Comparison of ENCODE assay signal across 22 cellular contexts in the genomic region with DNA sequence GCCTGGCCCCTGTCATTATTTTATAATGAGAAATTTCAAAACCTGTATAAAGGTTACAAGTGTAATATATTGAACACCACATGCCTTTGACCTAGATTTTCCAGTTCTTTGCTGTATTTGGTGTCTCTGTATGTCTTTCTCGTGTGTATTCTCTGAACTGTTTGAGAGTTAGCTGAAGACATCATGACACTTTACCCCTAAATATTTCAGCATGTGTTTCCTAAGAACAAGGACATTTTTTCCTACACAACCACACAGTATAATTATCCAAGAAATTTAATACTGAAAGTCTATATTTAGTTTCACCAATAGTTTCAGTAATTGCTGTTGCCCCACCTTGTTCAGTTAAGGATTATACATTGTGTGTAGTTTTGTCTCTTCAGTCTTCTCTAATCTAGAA. TPM values are rescaled to one million over a fixed set of nuclear protein-coding genes. Genes with fewer than 3 reads are reported as not detected.
DNase-seq lines count a peak whose midpoint lies in the region; ATAC-seq, FAIRE-seq and TF ChIP-seq lines count a peak whose summit lies in the region.
"Had no signal": no experiment of that assay in that cellular context is flagged by ENCODE, and none has a peak within 500 bp of the region (broad histone marks: within the 10 kb centered on the region; RNA-seq: fewer than 3 reads in every experiment).

No MANE protein-coding gene starts in this region.

- no peak overlapping the region for H3K4me3 Mint-ChIP-seq in osteocyte (ENCODE audit: unreplicated experiment)
- peak overlapping the region in 1 of 10 donors; percentile 34 for H3K4me3 Mint-ChIP-seq in naive thymus-derived CD8-positive, alpha-beta T cell
- H3K4me3 Mint-ChIP-seq: CD4-positive, CD25-positive, alpha-beta regulatory T cell; HFFc6 had no signal

- H3K27me3 Mint-ChIP-seq in osteocyte (ENCODE audit: unreplicated experiment) = no peaks in the 10 kb centered on the region
- no peaks in the 10 kb centered on the region for H3K27me3 Mint-ChIP-seq in naive thymus-derived CD8-positive, alpha-beta T cell
- H3K27me3 Mint-ChIP-seq: CD4-positive, CD25-positive, alpha-beta regulatory T cell had no signal

- H3K36me3 Mint-ChIP-seq in osteocyte (ENCODE audit: unreplicated experiment) = no peaks in the 10 kb centered on the region
- H3K36me3 Mint-ChIP-seq in naive thymus-derived CD8-positive, alpha-beta T cell = peaks cover 0 to 31% (median 0%) of the 10 kb centered on the region in 3 donors

- TF ChIP-seq CTCF in liver (IDR thresholded peaks at IDR 0.05; ENCODE audit: low read depth, low read length, missing input control) = no peak
- TF ChIP-seq CTCF in HepG2 (CRISPR knock-in tag; IDR thresholded peaks at IDR 0.05) = no peak
- TF ChIP-seq CTCF in osteocyte (IDR thresholded peaks at IDR 0.05) = no peak
- no peak for TF ChIP-seq CTCF in esophagus muscularis mucosa (IDR thresholded peaks at IDR 0.05)

- H3K36me3 ChIP-seq in liver (ENCODE audit: control insufficient read depth in 4 of 4, insufficient read depth in 3 of 4, low read depth in 1 of 4, low read length in 3 of 4) (no peaks in the 10 kb centered on the region), HepG2 (replicated peaks in 1 of 2; ENCODE audit: control insufficient read depth in 1 of 2, insufficient read depth in 2 of 2, low read length in 2 of 2) (peaks cover 1 to 4% of the 10 kb centered on the region in 2 experiments; a peak in 2 of 5 replicates), esophagus muscularis mucosa (no peaks in the 10 kb centered on the region)
- H3K36me3 ChIP-seq: SJCRH30 had no signal

- H3K4me3 ChIP-seq in liver (ENCODE audit: low read depth in 1 of 3, low read length in 3 of 3) (no peak overlapping the region), HepG2 (replicated peaks in 1 of 3; ENCODE audit: insufficient read depth in 1 of 3, low read depth in 2 of 3, low read length in 3 of 3) (no peak overlapping the region), esophagus muscularis mucosa (no peak overlapping the region)
- H3K4me3 ChIP-seq: SJCRH30 had no signal

- no peak for TF ChIP-seq EP300 in HepG2 (IDR thresholded peaks at IDR 0.05; ENCODE audit: low read depth in 2 of 2, low read length in 2 of 2)
- TF ChIP-seq EP300 in HepG2 (CRISPR knock-in tag; IDR thresholded peaks at IDR 0.05; ENCODE audit: borderline replicate concordance) = no peak
- no peak for TF ChIP-seq EP300 in esophagus muscularis mucosa (IDR thresholded peaks at IDR 0.05)

- H3K4me2 ChIP-seq in HepG2 (ENCODE audit: low read depth, low read length) = no peak overlapping the region

- BruUV-seq in HepG2 (replicated peaks; lab: Mats Ljungman, UMichigan) = no TSS peak

- H3K27me3 ChIP-seq in liver (ENCODE audit: control insufficient read depth in 4 of 4, insufficient read depth in 4 of 4, low read length in 3 of 4) = no peaks in the 10 kb centered on the region
- H3K27me3 ChIP-seq in HepG2 (ENCODE audit: control insufficient read depth in 1 of 2, insufficient read depth in 2 of 2, low read length in 2 of 2) = no peaks in the 10 kb centered on the region; a peak in 1 of 5 replicates
- no peaks in the 10 kb centered on the region for H3K27me3 ChIP-seq in esophagus muscularis mucosa
- H3K27me3 ChIP-seq: SJCRH30 had no signal

- no peak for FAIRE-seq in HepG2 (lab: Jason Lieb, UNC)

- peaks cover 16 to 43% (median 28%) of the 10 kb centered on the region in 4 donors for H3K4me1 ChIP-seq in liver (ENCODE audit: control insufficient read depth in 4 of 4, insufficient read depth in 4 of 4, low read length in 3 of 4)
- peaks cover 13% of the 10 kb centered on the region for H3K4me1 ChIP-seq in HepG2 (ENCODE audit: insufficient read depth, low read length)
- H3K4me1 ChIP-seq in esophagus muscularis mucosa = peaks cover 18 to 61% (median 41%) of the 10 kb centered on the region in 4 donors
- H3K4me1 ChIP-seq: SJCRH30 had no signal

- in situ Hi-C loops in HepG2 (cut with HindIII; ENCODE audit: extremely low pct_ligation_motif_present, low pct_unique_long_range_greater_than_20kb) = no loop called here

- H3K9me3 Mint-ChIP-seq in osteocyte (ENCODE audit: unreplicated experiment) = no peaks in the 10 kb centered on the region
- no peaks in the 10 kb centered on the region for H3K9me3 Mint-ChIP-seq in naive thymus-derived CD8-positive, alpha-beta T cell
- H3K9me3 Mint-ChIP-seq: CD4-positive, CD25-positive, alpha-beta regulatory T cell; HFFc6 had no signal

- H3K9ac ChIP-seq in liver (ENCODE audit: low read depth in 1 of 2, low read length in 2 of 2) (peak overlapping the region in 1 of 2 donors; percentile 13), HepG2 (ENCODE audit: insufficient read depth, low read depth, low read length) (no peak overlapping the region)

- peaks cover 71% of the 10 kb centered on the region for H3K79me2 ChIP-seq in HepG2 (ENCODE audit: insufficient read depth, low read length)

- TF ChIP-seq RAD21 in liver (IDR thresholded peaks at IDR 0.05) = no peak
- TF ChIP-seq RAD21 in HepG2 (CRISPR knock-in tag; IDR thresholded peaks at IDR 0.05) = no peak

- peaks cover 23% of the 10 kb centered on the region for H4K20me1 ChIP-seq in HepG2 (ENCODE audit: insufficient read depth, low read length)

- H3K27ac ChIP-seq in liver (ENCODE audit: low read depth in 1 of 2, low read length in 2 of 2) = peak overlapping the region; percentile 42 to 54
- no peak overlapping the region for H3K27ac ChIP-seq in HepG2 (ENCODE audit: extremely low read length, insufficient read depth, low read length)
- peak overlapping the region in 1 of 4 donors; percentile 16 for H3K27ac ChIP-seq in esophagus muscularis mucosa (replicated peaks in 1 of 4)
- H3K27ac ChIP-seq: RWPE1, SJCRH30 had no signal

- intact Hi-C loops in HepG2 (cut with micrococcal nuclease; ENCODE audit: unreplicated experiment) = no loop called here
- intact Hi-C loops in esophagus muscularis mucosa (cut with DNase I) = no loop called here

- POLR2A ChIA-PET in HepG2 (lab: Yijun Ruan, JAX) = no interaction called here
- POLR2A ChIA-PET in naive thymus-derived CD8-positive, alpha-beta T cell (lab: Charles Lee) = no interaction called here

- H3K27ac Mint-ChIP-seq in osteocyte (ENCODE audit: unreplicated experiment) = peak overlapping the region; percentile 5
- peak overlapping the region in 3 of 10 donors; percentile 3 to 48 (median 13) for H3K27ac Mint-ChIP-seq in naive thymus-derived CD8-positive, alpha-beta T cell
- H3K27ac Mint-ChIP-seq: HFFc6 had no signal

- H2AFZ ChIP-seq in HepG2 (ENCODE audit: low read length) = no peak overlapping the region

- no peak for DNase-seq in HepG2 (ENCODE audit: low spot score)
- peak; percentile 79 for DNase-seq in fibroblast of gingiva (ENCODE audit: low read depth)
- DNase-seq in osteocyte (ENCODE audit: extremely low spot score, unreplicated experiment) = no peak
- no peak for DNase-seq in NCI-H187 (lab: John Stamatoyannopoulos, UW)
- DNase-seq in NCI-H146 (lab: John Stamatoyannopoulos, UW) = no peak
- DNase-seq in naive thymus-derived CD8-positive, alpha-beta T cell = no peak
- DNase-seq in esophagus muscularis mucosa (ENCODE audit: extremely low spot score) = no peak
- DNase-seq: CD4-positive, CD25-positive, alpha-beta regulatory T cell; COR-L47; DMS79; H7; HFFc6; NCI-H1092; NCI-H1436 treated with DMSO at 0.1 percent for 48 hours; NCI-H2029 treated with DMSO at 0.1 percent for 48 hours; NCI-H226; NCI-H510A treated with DMSO at 0.1 percent for 48 hours; NCI-H748 treated with DMSO at 0.1 percent for 48 hours; NK-92 treated with Interleukin-12 subunit alpha and Interleukin-12 subunit beta, amount 100 ng/mL, for 24 hours; SJCRH30 had no signal

- CTCF ChIA-PET in HepG2 (lab: Yijun Ruan, JAX; ENCODE audit: low intra/inter-chr PET ratio, low total read pairs) = no interaction called here

- 35% methylated on average over 1 of the region's 1 CpG for WGBS in liver
- 91% methylated on average over 1 of the region's 1 CpG for WGBS in HepG2 (ENCODE audit: low lambda C conversion rate)
- WGBS in esophagus muscularis mucosa = 77% methylated on average over 1 of the region's 1 CpG

- ATAC-seq in HepG2 = no peak
- no peak for ATAC-seq in naive thymus-derived CD8-positive, alpha-beta T cell

- H3K4me1 Mint-ChIP-seq in osteocyte (ENCODE audit: unreplicated experiment) = peaks cover 29% of the 10 kb centered on the region
- H3K4me1 Mint-ChIP-seq in naive thymus-derived CD8-positive, alpha-beta T cell = peaks cover 34 to 72% (median 63%) of the 10 kb centered on the region in 4 donors

- H3K9me3 ChIP-seq in liver (ENCODE audit: control insufficient read depth in 4 of 4, low read length in 3 of 4) (no peaks in the 10 kb centered on the region), HepG2 (ENCODE audit: low read length) (no peaks in the 10 kb centered on the region), esophagus muscularis mucosa (no peaks in the 10 kb centered on the region)
- H3K9me3 ChIP-seq: SJCRH30 had no signal

- TF ChIP-seq POLR2A in HepG2 (IDR thresholded peaks at IDR 0.05; ENCODE audit: insufficient read depth in 1 of 2, low read depth in 2 of 2, low read length in 2 of 2) (no peak), esophagus muscularis mucosa (IDR thresholded peaks at IDR 0.05; ENCODE audit: low read depth) (no peak)

RNA-seq across cellular contexts. Expression of gene ZRANB1, which starts 14.8 kb away (rescaled TPM):
- total RNA-seq in liver (10 to 100 TPM; 21.2 to 32.5 TPM), HepG2 (2016; rRNA removed; fragmentation: Illumina TruSeq; extraction: Trizol) (19.6 and 20.7 TPM in 2 replicates), osteocyte (26.4 and 26.8 TPM in 2 replicates), esophagus muscularis mucosa (10 to 100 TPM; 30.7 to 42.9 (median 34.8) TPM)
- polyA plus RNA-seq in liver (1 to 10 TPM; 6.2 to 7.5 TPM), HepG2 (2011; rRNA removed) (9.6 and 10.3 TPM in 2 replicates)
- 38.1 and 44.9 TPM in 2 replicates for total RNA-seq in HepG2 (2016; cell fraction: cytosol; rRNA removed; fragmentation: Illumina TruSeq; extraction: Trizol; ENCODE audit: low read depth)
- total RNA-seq in HepG2 (2016; cell fraction: insoluble cytoplasmic fraction; rRNA removed; fragmentation: Illumina TruSeq; extraction: Trizol) = 19.4 and 21.1 TPM in 2 replicates
- total RNA-seq in HepG2 (2016; cell fraction: membrane; rRNA removed; fragmentation: Illumina TruSeq; extraction: Trizol) = 26.2 and 28.8 TPM in 2 replicates
- 22.1 and 22.3 TPM in 2 replicates for total RNA-seq in HepG2 (2016; cell fraction: nucleus; rRNA removed; fragmentation: Illumina TruSeq; extraction: Trizol)
- 5.2 and 8.8 TPM in 2 replicates for polyA plus RNA-seq in HepG2 (2011; cell fraction: cytosol; rRNA removed)
- 4.3 and 5.7 TPM in 2 replicates for polyA plus RNA-seq in HepG2 (2011; cell fraction: nucleus; rRNA removed)
- 13.8 and 15.9 TPM in 2 replicates for polyA plus RNA-seq in HepG2 (2012)
- 2.2 and 2.6 TPM in 2 replicates for polyA plus RNA-seq in HepG2 (2016; cell fraction: cytosol; fragmentation: Illumina TruSeq; extraction: Trizol; ENCODE audit: low read depth)
- polyA plus RNA-seq in HepG2 (2016; cell fraction: insoluble cytoplasmic fraction; fragmentation: Illumina TruSeq; extraction: Trizol; ENCODE audit: low read depth) = 15.8 and 16.5 TPM in 2 replicates
- polyA plus RNA-seq in HepG2 (2016; cell fraction: membrane; fragmentation: Illumina TruSeq; extraction: Trizol; ENCODE audit: low read depth) = 7.6 and 8.4 TPM in 2 replicates
- 18.8 and 21.5 TPM in 2 replicates for polyA plus RNA-seq in HepG2 (2016; cell fraction: nucleus; fragmentation: Illumina TruSeq; extraction: Trizol; ENCODE audit: insufficient read depth, low read depth)
- 14.9 and 19.7 TPM in 2 replicates for polyA minus RNA-seq in HepG2 (2011; rRNA and poly(A)+ RNA removed; ENCODE audit: low replicate concordance)
- 15.5 and 21.6 TPM in 2 replicates for polyA minus RNA-seq in HepG2 (2011; cell fraction: cytosol; rRNA and poly(A)+ RNA removed)
- polyA minus RNA-seq in HepG2 (2011; cell fraction: nucleus; rRNA and poly(A)+ RNA removed) = 30.3 and 31.8 TPM in 2 replicates
- 10 to 100 TPM; 24.8 to 25.0 TPM for total RNA-seq in naive thymus-derived CD8-positive, alpha-beta T cell
- 10 to 100 TPM in 1 of 3 donors, 1 to 10 TPM in 2; 7.0 to 11.7 (median 9.0) TPM for polyA plus RNA-seq in naive thymus-derived CD8-positive, alpha-beta T cell
